In genomic region chr3:48551651-48552050, GRCh38 we compare ENCODE assay signal across 2 cellular contexts. TPM values are rescaled to one million over a fixed set of nuclear protein-coding genes. Genes with fewer than 3 reads are reported as not detected.
"Had no signal": no experiment of that assay in that cellular context is flagged by ENCODE, and none has a peak within 500 bp of the region (broad histone marks: within the 10 kb centered on the region; RNA-seq: fewer than 3 reads in every experiment).

No MANE protein-coding gene starts in this region.

RNA-seq across cellular contexts. Expression of gene UCN2, which starts 11.9 kb away (rescaled TPM):
- total RNA-seq: HT-29 had no signal
- polyA plus RNA-seq: IgD-negative memory B cell had no signal

RNA-seq across cellular contexts. Expression of gene COL7A1, which starts 43.5 kb away (rescaled TPM):
- polyA plus RNA-seq: IgD-negative memory B cell had no signal
